Comparison of ENCODE assay signal across 26 cellular contexts in the genomic region with DNA sequence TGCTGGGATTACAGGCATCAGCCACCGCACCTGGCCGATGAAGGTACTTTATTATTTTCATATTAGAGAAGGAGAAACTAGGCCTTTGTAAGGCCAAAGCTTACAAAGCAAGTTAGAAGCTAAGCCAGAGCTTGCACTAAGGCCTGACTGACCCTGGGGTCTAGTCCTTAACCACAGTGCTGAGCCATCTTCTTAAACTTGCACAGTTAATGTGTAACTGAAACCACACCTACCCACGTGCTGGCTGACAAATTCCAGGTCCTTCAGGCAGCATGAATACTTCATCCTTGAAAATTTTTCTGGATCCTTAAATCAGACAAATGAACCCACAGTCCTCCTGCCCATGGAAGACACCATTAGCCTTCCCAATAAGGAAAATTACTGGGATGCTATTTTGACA.
"Had no signal": no experiment of that assay in that cellular context is flagged by ENCODE, and none has a peak within 500 bp of the region (broad histone marks: within the 10 kb centered on the region; RNA-seq: fewer than 3 reads in every experiment).

No MANE protein-coding gene starts in this region.

- H3K4me3 ChIP-seq: left ventricle myocardium inferior, lung, mucosa of descending colon, psoas muscle, right atrium auricular region, right lobe of liver, skin epidermis, spleen, tibial nerve, upper lobe of left lung, vagina had no signal

- ATAC-seq: mucosa of descending colon; naive thymus-derived CD8-positive, alpha-beta T cell; psoas muscle; right lobe of liver; stimulated activated effector memory CD8-positive, alpha-beta T cell treated with anti-CD3 and anti-CD28 coated beads, Interleukin-12 subunit alpha, Interleukin-12 subunit beta, amount 100 ng/mL, for 72 hours; stimulated activated naive CD8-positive, alpha-beta T cell treated with anti-CD3 and anti-CD28 coated beads, Interleukin-15, amount 100 ng/mL, for 72 hours had no signal

- DNase-seq: head of caudate nucleus; hippocampal formation; left ventricle myocardium inferior; mesendoderm; mucosa of descending colon; naive thymus-derived CD8-positive, alpha-beta T cell; nucleus accumbens; psoas muscle; right lobe of liver; spleen; stimulated activated CD4-positive, alpha-beta T cell treated with anti-CD3 and anti-CD28 coated beads, Interleukin-4, amount 100 ng/mL, for 24 hours; stimulated activated naive CD4-positive, alpha-beta T cell treated with Interleukin-2 at 50 U/mL for 16 hours; stimulated activated naive CD8-positive, alpha-beta T cell treated with anti-CD3 and anti-CD28 coated beads, Interleukin-15, amount 100 ng/mL, for 72 hours; substantia nigra; upper lobe of left lung had no signal

- H3K36me3 Mint-ChIP-seq: mesothelial cell of epicardium; stimulated activated effector memory CD8-positive, alpha-beta T cell treated with anti-CD3 and anti-CD28 coated beads, Interleukin-12 subunit alpha, Interleukin-12 subunit beta, amount 100 ng/mL, for 72 hours had no signal

- H3K4me3 Mint-ChIP-seq: mesothelial cell of epicardium; naive thymus-derived CD8-positive, alpha-beta T cell; nephron; neural crest cell; stimulated activated effector memory CD8-positive, alpha-beta T cell treated with anti-CD3 and anti-CD28 coated beads, Interleukin-12 subunit alpha, Interleukin-12 subunit beta, amount 100 ng/mL, for 72 hours; stimulated activated naive CD8-positive, alpha-beta T cell treated with anti-CD3 and anti-CD28 coated beads, Interleukin-15, amount 100 ng/mL, for 72 hours had no signal

- FAIRE-seq: keratinocyte had no signal

- H3K27me3 Mint-ChIP-seq: stimulated activated naive CD8-positive, alpha-beta T cell treated with anti-CD3 and anti-CD28 coated beads, Interleukin-15, amount 100 ng/mL, for 72 hours had no signal

- H3K4me1 ChIP-seq: left ventricle myocardium inferior, parathyroid adenoma, psoas muscle, right atrium auricular region, right lobe of liver, spleen, tibial nerve, upper lobe of left lung, vagina had no signal

- H3K36me3 ChIP-seq: left ventricle myocardium inferior, right atrium auricular region, right lobe of liver, spleen, tibial nerve, upper lobe of left lung, vagina had no signal

- H3K27ac Mint-ChIP-seq: mesothelial cell of epicardium; naive thymus-derived CD8-positive, alpha-beta T cell; nephron; stimulated activated effector memory CD8-positive, alpha-beta T cell treated with anti-CD3 and anti-CD28 coated beads, Interleukin-12 subunit alpha, Interleukin-12 subunit beta, amount 100 ng/mL, for 72 hours; stimulated activated naive CD8-positive, alpha-beta T cell treated with anti-CD3 and anti-CD28 coated beads, Interleukin-15, amount 100 ng/mL, for 72 hours had no signal

- H3K27me3 ChIP-seq: right atrium auricular region, right lobe of liver, spleen, tibial nerve, upper lobe of left lung, vagina had no signal

- H3K27ac ChIP-seq: left ventricle myocardium inferior, parathyroid adenoma, psoas muscle, right atrium auricular region, right lobe of liver, skin epidermis, spleen, tibial nerve, upper lobe of left lung, vagina had no signal

- H3K4me1 Mint-ChIP-seq: mesothelial cell of epicardium; naive thymus-derived CD8-positive, alpha-beta T cell; nephron; neural crest cell; stimulated activated effector memory CD8-positive, alpha-beta T cell treated with anti-CD3 and anti-CD28 coated beads, Interleukin-12 subunit alpha, Interleukin-12 subunit beta, amount 100 ng/mL, for 72 hours; stimulated activated naive CD8-positive, alpha-beta T cell treated with anti-CD3 and anti-CD28 coated beads, Interleukin-15, amount 100 ng/mL, for 72 hours had no signal

- H3K9me3 ChIP-seq: mucosa of descending colon, psoas muscle, right atrium auricular region, right lobe of liver, upper lobe of left lung, vagina had no signal
